In the genomic region with DNA sequence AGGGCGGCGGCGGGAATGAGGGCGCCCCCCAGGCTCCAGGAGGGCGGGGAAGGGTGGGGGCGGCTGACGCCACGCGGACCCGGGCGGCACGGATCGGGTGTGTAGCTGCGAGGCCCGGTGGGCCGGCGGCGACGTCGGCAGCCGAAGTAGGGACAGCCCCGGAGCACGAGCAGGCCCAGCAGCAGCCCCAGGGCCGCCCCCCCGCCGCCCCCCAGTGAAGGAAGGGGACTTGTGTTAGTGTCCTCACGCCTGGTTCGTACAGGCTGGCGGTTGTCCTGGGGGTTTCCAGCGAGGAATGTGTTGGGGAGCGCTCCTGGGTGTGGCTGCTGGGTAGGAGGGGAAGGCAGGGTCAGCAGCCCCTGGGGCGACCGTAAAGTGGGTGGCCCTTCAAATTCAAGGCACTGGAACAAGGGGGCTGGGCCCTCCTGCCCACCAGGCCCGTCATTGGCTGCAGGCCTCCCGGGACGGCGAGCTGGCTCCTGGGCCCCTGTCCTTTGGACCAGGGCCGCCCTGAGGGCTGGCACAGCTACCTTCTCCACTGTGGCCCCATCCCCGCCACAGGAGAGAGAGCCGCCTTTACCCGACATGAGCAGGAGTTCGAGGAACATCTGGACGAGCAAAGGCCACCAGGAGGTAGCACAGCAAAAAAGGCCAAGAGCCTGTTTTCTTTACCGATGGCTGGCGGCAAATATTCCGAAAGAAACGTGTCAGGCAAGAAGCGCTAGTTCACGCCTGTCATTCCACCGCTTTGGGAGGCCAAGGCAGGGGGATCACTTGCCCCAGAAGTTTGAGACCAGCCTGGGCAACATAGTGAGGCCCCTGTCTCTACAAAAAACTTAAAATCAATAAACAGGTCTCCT, we compare ENCODE assay signal across 8 cellular contexts. TPM values are rescaled to one million over a fixed set of nuclear protein-coding genes. Genes with fewer than 3 reads are reported as not detected.
DNase-seq lines count a peak whose midpoint lies in the region; ATAC-seq and TF ChIP-seq lines count a peak whose summit lies in the region.

No MANE protein-coding gene starts in this region.

- no peak for TF ChIP-seq RAD21 in Ishikawa (IDR thresholded peaks at IDR 0.05; ENCODE audit: low read depth)

- no peak for TF ChIP-seq CTCF in sigmoid colon (IDR thresholded peaks at IDR 0.05)

- H3K4me3 ChIP-seq in right cardiac atrium (ENCODE audit: low read length), result peak overlapping the region; percentile 59
- peak overlapping the region; percentile 54 to 98 (median 88) for H3K4me3 ChIP-seq in sigmoid colon

- ATAC-seq in right cardiac atrium, result peak; percentile 6 to 7

- peaks cover 7 to 23% (median 16%) of the 10 kb centered on the region in 4 donors for H3K36me3 ChIP-seq in sigmoid colon

- intact Hi-C loops in right cardiac atrium (cut with DNase I) (loop anchor here (5.0 to 10.0 kb wide), 5 partner anchors 152 to 415 kb away; a partner anchor contains a TSS), sigmoid colon (cut with DNase I) (loop anchor here (2.0 to 10.0 kb wide), 5 partner anchors 25 to 213 kb away; a partner anchor contains a TSS)

- WGBS in right cardiac atrium, result 10% methylated on average over 50 of the region's 50 CpGs
- 3 to 12% methylated on average over 50 of the region's 50 CpGs for WGBS in sigmoid colon, 2 donors

- no peaks in the 10 kb centered on the region for H3K9me3 ChIP-seq in right cardiac atrium (ENCODE audit: control insufficient read depth, low read length)
- H3K9me3 ChIP-seq in sigmoid colon, result no peaks in the 10 kb centered on the region

- peak overlapping the region; percentile 73 for H3K27ac ChIP-seq in right cardiac atrium (ENCODE audit: low read length)
- peak overlapping the region; percentile 93 to 99 (median 98) for H3K27ac ChIP-seq in sigmoid colon

- peaks cover 21% of the 10 kb centered on the region for H3K36me3 Mint-ChIP-seq in activated T-cell treated with anti-CD3 and anti-CD28 coated beads, Interleukin-2, amount 50 U/mL, for 24 hours (ENCODE audit: low read depth)
- H3K36me3 Mint-ChIP-seq in activated naive CD8-positive, alpha-beta T cell treated with anti-CD3 and anti-CD28 coated beads for 36 hours, result no peaks in the 10 kb centered on the region

- peak overlapping the region; percentile 80 for H3K4me3 Mint-ChIP-seq in activated T-cell treated with anti-CD3 and anti-CD28 coated beads, Interleukin-2, amount 50 U/mL, for 24 hours
- peak overlapping the region; percentile 85 for H3K4me3 Mint-ChIP-seq in activated naive CD8-positive, alpha-beta T cell treated with anti-CD3 and anti-CD28 coated beads for 36 hours

- DNase-seq in activated T-cell treated with anti-CD3 and anti-CD28 coated beads, Interleukin-2, amount 50 U/mL, for 24 hours, result no peak
- DNase-seq in activated T-cell treated with anti-CD3 and anti-CD28 coated beads, Interleukin-2, amount 50 U/mL, for 1 hour, result no peak
- peak; percentile 45 for DNase-seq in activated naive CD8-positive, alpha-beta T cell treated with anti-CD3 and anti-CD28 coated beads for 36 hours
- DNase-seq in right cardiac atrium (peak; percentile 64 to 84 (median 80)), sigmoid colon (no peak), GOT3 (lab: John Stamatoyannopoulos, UW) (no peak), NCI-H510A treated with DMSO at 0.1 percent for 48 hours (lab: John Stamatoyannopoulos, UW) (no peak)

- peaks cover 25% of the 10 kb centered on the region for H3K4me1 Mint-ChIP-seq in activated T-cell treated with anti-CD3 and anti-CD28 coated beads, Interleukin-2, amount 50 U/mL, for 24 hours (ENCODE audit: low read depth)
- H3K4me1 Mint-ChIP-seq in activated naive CD8-positive, alpha-beta T cell treated with anti-CD3 and anti-CD28 coated beads for 36 hours, result peaks cover 5% of the 10 kb centered on the region

- TF ChIP-seq POLR2A in sigmoid colon (IDR thresholded peaks at IDR 0.05), result no peak

- H3K4me1 ChIP-seq in right cardiac atrium (ENCODE audit: control insufficient read depth, insufficient read depth, low read length) (peaks cover 4% of the 10 kb centered on the region), sigmoid colon (peaks cover 0 to 49% (median 36%) of the 10 kb centered on the region in 4 donors)

- H3K27me3 ChIP-seq in right cardiac atrium (ENCODE audit: control insufficient read depth, insufficient read depth) (no peaks in the 10 kb centered on the region), sigmoid colon (peaks cover 0 to 3% (median 0%) of the 10 kb centered on the region in 3 donors)

- peak overlapping the region; percentile 88 for H3K27ac Mint-ChIP-seq in activated T-cell treated with anti-CD3 and anti-CD28 coated beads, Interleukin-2, amount 50 U/mL, for 24 hours
- H3K27ac Mint-ChIP-seq in activated naive CD8-positive, alpha-beta T cell treated with anti-CD3 and anti-CD28 coated beads for 36 hours, result peak overlapping the region; percentile 80

- TF ChIP-seq EP300 in Ishikawa (IDR thresholded peaks at IDR 0.05; ENCODE audit: borderline replicate concordance) (no peak), sigmoid colon (IDR thresholded peaks at IDR 0.05) (no peak)

- H3K9me3 Mint-ChIP-seq in activated T-cell treated with anti-CD3 and anti-CD28 coated beads, Interleukin-2, amount 50 U/mL, for 24 hours, result no peaks in the 10 kb centered on the region
- H3K9me3 Mint-ChIP-seq in activated naive CD8-positive, alpha-beta T cell treated with anti-CD3 and anti-CD28 coated beads for 36 hours, result no peaks in the 10 kb centered on the region

- H3K27me3 Mint-ChIP-seq in activated T-cell treated with anti-CD3 and anti-CD28 coated beads, Interleukin-2, amount 50 U/mL, for 24 hours, result no peaks in the 10 kb centered on the region
- no peaks in the 10 kb centered on the region for H3K27me3 Mint-ChIP-seq in activated naive CD8-positive, alpha-beta T cell treated with anti-CD3 and anti-CD28 coated beads for 36 hours

TF ChIP-seq in Ishikawa, 13 proteins besides CTCF, POLR2A, EP300 and RAD21:
- peak; percentile 26; the same call in 1 of the 2 replicates for TF ChIP-seq ZBTB7A (IDR thresholded peaks at IDR 0.05; ENCODE audit: low read depth)
- TF ChIP-seq CREB1 (IDR thresholded peaks at IDR 0.05; ENCODE audit: low read depth), result no peak
- no peak for TF ChIP-seq NFIC (IDR thresholded peaks at IDR 0.05)
- TF ChIP-seq, protein P1, sequence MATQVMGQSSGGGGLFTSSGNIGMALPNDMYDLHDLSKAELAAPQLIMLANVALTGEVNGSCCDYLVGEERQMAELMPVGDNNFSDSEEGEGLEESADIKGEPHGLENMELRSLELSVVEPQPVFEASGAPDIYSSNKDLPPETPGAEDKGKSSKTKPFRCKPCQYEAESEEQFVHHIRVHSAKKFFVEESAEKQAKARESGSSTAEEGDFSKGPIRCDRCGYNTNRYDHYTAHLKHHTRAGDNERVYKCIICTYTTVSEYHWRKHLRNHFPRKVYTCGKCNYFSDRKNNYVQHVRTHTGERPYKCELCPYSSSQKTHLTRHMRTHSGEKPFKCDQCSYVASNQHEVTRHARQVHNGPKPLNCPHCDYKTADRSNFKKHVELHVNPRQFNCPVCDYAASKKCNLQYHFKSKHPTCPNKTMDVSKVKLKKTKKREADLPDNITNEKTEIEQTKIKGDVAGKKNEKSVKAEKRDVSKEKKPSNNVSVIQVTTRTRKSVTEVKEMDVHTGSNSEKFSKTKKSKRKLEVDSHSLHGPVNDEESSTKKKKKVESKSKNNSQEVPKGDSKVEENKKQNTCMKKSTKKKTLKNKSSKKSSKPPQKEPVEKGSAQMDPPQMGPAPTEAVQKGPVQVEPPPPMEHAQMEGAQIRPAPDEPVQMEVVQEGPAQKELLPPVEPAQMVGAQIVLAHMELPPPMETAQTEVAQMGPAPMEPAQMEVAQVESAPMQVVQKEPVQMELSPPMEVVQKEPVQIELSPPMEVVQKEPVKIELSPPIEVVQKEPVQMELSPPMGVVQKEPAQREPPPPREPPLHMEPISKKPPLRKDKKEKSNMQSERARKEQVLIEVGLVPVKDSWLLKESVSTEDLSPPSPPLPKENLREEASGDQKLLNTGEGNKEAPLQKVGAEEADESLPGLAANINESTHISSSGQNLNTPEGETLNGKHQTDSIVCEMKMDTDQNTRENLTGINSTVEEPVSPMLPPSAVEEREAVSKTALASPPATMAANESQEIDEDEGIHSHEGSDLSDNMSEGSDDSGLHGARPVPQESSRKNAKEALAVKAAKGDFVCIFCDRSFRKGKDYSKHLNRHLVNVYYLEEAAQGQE (IDR thresholded peaks at IDR 0.05; ENCODE audit: low read depth), result no peak
- TF ChIP-seq FOXM1 (IDR thresholded peaks at IDR 0.05; ENCODE audit: borderline replicate concordance, low read depth), result no peak
- TF ChIP-seq, protein P2, sequence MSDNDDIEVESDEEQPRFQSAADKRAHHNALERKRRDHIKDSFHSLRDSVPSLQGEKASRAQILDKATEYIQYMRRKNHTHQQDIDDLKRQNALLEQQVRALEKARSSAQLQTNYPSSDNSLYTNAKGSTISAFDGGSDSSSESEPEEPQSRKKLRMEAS (IDR thresholded peaks at IDR 0.05), result no peak
- TF ChIP-seq CEBPB (IDR thresholded peaks at IDR 0.05), result no peak

RNA-seq across cellular contexts. Expression of a gene that starts 0.8 kb away (rescaled TPM):
- total RNA-seq in activated naive CD8-positive, alpha-beta T cell treated with anti-CD3 and anti-CD28 coated beads for 36 hours, result 10 to 100 TPM; 27.2 to 28.7 TPM
- 10 to 100 TPM; 18.5 to 25.5 (median 20.9) TPM for total RNA-seq in right cardiac atrium
- polyA plus RNA-seq in right cardiac atrium, result 16.5 TPM
- 10 to 100 TPM; 23.7 to 35.6 (median 30.2) TPM for total RNA-seq in sigmoid colon
- 10 to 100 TPM; 25.4 to 48.4 (median 27.6) TPM for polyA plus RNA-seq in sigmoid colon

RNA-seq across cellular contexts. Expression of a gene that starts 24.4 kb away (rescaled TPM):
- 1 to 10 TPM; 5.3 to 5.6 TPM for total RNA-seq in activated naive CD8-positive, alpha-beta T cell treated with anti-CD3 and anti-CD28 coated beads for 36 hours
- total RNA-seq in right cardiac atrium (10 to 100 TPM; 31.4 to 45.3 (median 37.8) TPM), sigmoid colon (10 to 100 TPM; 41.6 to 80.0 (median 65.4) TPM)
- polyA plus RNA-seq in right cardiac atrium (19.4 TPM), sigmoid colon (10 to 100 TPM in 1 of 3 donors, 1 to 10 TPM in 2; 3.6 to 14.3 (median 5.1) TPM)

Comparison
In these comparisons a context has a peak if more than half of its experiments do, and no peak if none do; other contexts are left out.
1. DNase-seq: peak in activated naive CD8-positive, alpha-beta T cell treated with anti-CD3 and anti-CD28 coated beads for 36 hours (single experiment) and right cardiac atrium (3 of 3); none in activated T-cell treated with anti-CD3 and anti-CD28 coated beads, Interleukin-2, amount 50 U/mL, for 24 hours (single experiment), activated T-cell treated with anti-CD3 and anti-CD28 coated beads, Interleukin-2, amount 50 U/mL, for 1 hour (single experiment), sigmoid colon (single experiment), GOT3 (single experiment) and NCI-H510A treated with DMSO at 0.1 percent for 48 hours (single experiment).
2. RNA of a gene that starts 24.4 kb away (total RNA-seq): 41.6 to 80.0 TPM in sigmoid colon and 31.4 to 45.3 TPM in right cardiac atrium; 5.3 to 5.6 TPM in activated naive CD8-positive, alpha-beta T cell treated with anti-CD3 and anti-CD28 coated beads for 36 hours; every median in the first group is over 4 times any median in the second.